Comparison of ENCODE assay signal across 23 cellular contexts in genomic region chr5:33079548-33079947, GRCh38.
"Had no signal": no experiment of that assay in that cellular context is flagged by ENCODE, and none has a peak within 500 bp of the region (broad histone marks: within the 10 kb centered on the region; RNA-seq: fewer than 3 reads in every experiment).

No MANE protein-coding gene starts in this region.

- ATAC-seq: activated CD8-positive, alpha-beta memory T cell treated with anti-CD3 and anti-CD28 coated beads, Interleukin-2, amount 10 ng/mL, durations not matched to agents 7 days and 5 days; activated T-helper 17 cell treated with anti-CD3 and anti-CD28 coated beads, Interleukin-2, amount 50 U/mL, for 72 hours; foreskin keratinocyte; stimulated activated effector memory CD8-positive, alpha-beta T cell treated with anti-CD3 and anti-CD28 coated beads, Interleukin-12 subunit alpha, Interleukin-12 subunit beta, amount 100 ng/mL, for 72 hours had no signal

- H3K9me3 ChIP-seq: lower lobe of right lung, testis had no signal

- H3K36me3 ChIP-seq: lower lobe of right lung had no signal

- H3K4me1 ChIP-seq: foreskin keratinocyte had no signal

- H3K4me3 ChIP-seq: coronary artery, lower lobe of right lung, testis had no signal

- H3K27me3 ChIP-seq: foreskin keratinocyte, testis had no signal

- DNase-seq: activated CD4-positive, alpha-beta memory T cell treated with anti-CD3 and anti-CD28 coated beads, Interleukin-2, amount 10 ng/mL, durations not matched to agents 7 days and 5 days; activated CD4-positive, alpha-beta T cell treated with anti-CD3 and anti-CD28 coated beads for 48 hours; activated CD4-positive, CD25-positive, alpha-beta regulatory T cell; activated CD8-positive, alpha-beta memory T cell treated with anti-CD3 and anti-CD28 coated beads, Interleukin-2, amount 10 ng/mL, durations not matched to agents 7 days and 5 days; activated naive CD4-positive, alpha-beta T cell; activated naive CD8-positive, alpha-beta T cell treated with anti-CD3 and anti-CD28 coated beads for 36 hours; central memory CD4-positive, alpha-beta T cell; erythroblast; foreskin keratinocyte; glutamatergic neuron; kidney; lower lobe of right lung; nephron progenitor cell; nucleus accumbens; posterior cingulate gyrus; small intestine; stimulated activated CD4-positive, alpha-beta T cell treated with anti-CD3 and anti-CD28 coated beads, Interleukin-4, amount 100 ng/mL, for 1 hour; T-helper 1 cell; T-helper 9 cell; testis had no signal

- H3K27ac ChIP-seq: coronary artery, foreskin keratinocyte, lower lobe of right lung, testis had no signal
